5 cellular contexts compared by ENCODE assay signal in the genomic region with DNA sequence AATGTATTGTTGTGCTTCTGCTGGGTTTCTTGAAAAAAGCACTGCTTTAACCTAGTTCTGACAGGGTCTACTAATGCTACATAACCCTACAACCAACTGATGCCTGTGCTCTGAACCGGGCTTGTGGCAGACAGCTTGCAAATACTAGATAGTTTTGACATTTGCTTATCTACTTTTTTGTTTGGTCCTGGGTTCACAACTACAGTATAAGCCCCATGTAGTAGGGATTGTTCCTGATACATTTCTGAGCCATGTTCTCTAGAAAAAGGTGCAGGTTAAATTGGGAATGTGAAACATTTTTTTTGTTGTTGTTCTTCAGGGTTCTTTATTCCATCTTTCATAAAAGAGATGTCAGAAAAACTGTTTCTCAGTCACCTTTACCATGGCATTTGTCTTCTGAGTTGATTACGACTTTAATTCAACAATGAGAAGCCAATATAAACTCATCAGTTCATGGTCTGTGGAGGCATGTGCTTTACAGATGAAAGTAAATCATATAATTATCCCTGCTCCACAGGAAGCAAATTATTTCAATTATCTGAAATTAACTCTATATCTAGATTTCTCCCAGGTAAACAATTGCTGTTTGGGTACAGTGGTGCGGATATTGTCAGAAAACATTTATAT. TPM values are rescaled to one million over a fixed set of nuclear protein-coding genes. Genes with fewer than 3 reads are reported as not detected.
"Had no signal": no experiment of that assay in that cellular context is flagged by ENCODE, and none has a peak within 500 bp of the region (broad histone marks: within the 10 kb centered on the region; RNA-seq: fewer than 3 reads in every experiment).

No MANE protein-coding gene starts in this region.

- H3K27ac Mint-ChIP-seq: GM23338, H9 had no signal

- H3K9me3 Mint-ChIP-seq: GM23338 had no signal

- H2AFZ ChIP-seq: GM23338 had no signal

- H3K4me3 Mint-ChIP-seq: GM23338, H9 had no signal

- H3K4me3 ChIP-seq: GM23338 had no signal

- DNase-seq: H9, HCEC 1CT, IMR-90 had no signal

RNA-seq across cellular contexts. Expression of a gene that starts 22.0 kb away (rescaled TPM):
- total RNA-seq: HT-29, IMR-90 had no signal
- polyA plus RNA-seq: IMR-90 had no signal
